ENCODE assay signal across 2 cellular contexts in genomic region chr1:161722406-161722805, GRCh38.
TF ChIP-seq lines count a peak whose summit lies in the region.

No MANE protein-coding gene starts in this region.

TF ChIP-seq in A549, 52 proteins besides CTCF, POLR2A, EP300 and RAD21:
- TF ChIP-seq TFCP2L1 (CRISPR knock-in tag; IDR thresholded peaks at IDR 0.05) (no peak), HOXB13 (CRISPR knock-in tag; IDR thresholded peaks at IDR 0.05; ENCODE audit: low read depth) (no peak), EHF (CRISPR knock-in tag; IDR thresholded peaks at IDR 0.05) (no peak), NR3C1 (IDR thresholded peaks at IDR 0.05) (no peak), ELK1 (IDR thresholded peaks at IDR 0.05; ENCODE audit: low read depth, low read length) (no peak), ZNF302 (CRISPR knock-in tag; IDR thresholded peaks at IDR 0.05) (no peak), GATA3 (IDR thresholded peaks at IDR 0.05; ENCODE audit: borderline replicate concordance) (no peak), HOXB5 (CRISPR knock-in tag; IDR thresholded peaks at IDR 0.05) (no peak), MAX (IDR thresholded peaks at IDR 0.05) (no peak), FOSL2 (IDR thresholded peaks at IDR 0.05) (no peak), FOSL2 (CRISPR knock-in tag; IDR thresholded peaks at IDR 0.05) (no peak)

TF ChIP-seq in IMR-90, 13 proteins besides CTCF, POLR2A, EP300 and RAD21:
- TF ChIP-seq RFX5 (IDR thresholded peaks at IDR 0.05; ENCODE audit: low read depth, low read length): no peak
